In genomic region chr2:190809139-190809764, GRCh38 we compare ENCODE assay signal across 18 cellular contexts.
DNase-seq lines count a peak whose midpoint lies in the region; ATAC-seq, FAIRE-seq and TF ChIP-seq lines count a peak whose summit lies in the region.
"Had no signal": no experiment of that assay in that cellular context is flagged by ENCODE, and none has a peak within 500 bp of the region (broad histone marks: within the 10 kb centered on the region; RNA-seq: fewer than 3 reads in every experiment).

No MANE protein-coding gene starts in this region.

- H3K27ac ChIP-seq in pancreas = peak overlapping the region in 2 of 4 donors; percentile 29 to 39
- no peak overlapping the region for H3K27ac ChIP-seq in effector memory CD4-positive, alpha-beta T cell (ENCODE audit: insufficient read depth, low read length, poor library complexity, severe bottlenecking)
- H3K27ac ChIP-seq: dorsolateral prefrontal cortex, thoracic aorta had no signal

- FAIRE-seq in pancreas (lab: Jason Lieb, UNC) = no peak
- FAIRE-seq: RCC 7860 had no signal

- H3K4me1 ChIP-seq in pancreas = peaks cover 0 to 5% (median 0%) of the 10 kb centered on the region in 3 donors
- no peaks in the 10 kb centered on the region for H3K4me1 ChIP-seq in effector memory CD4-positive, alpha-beta T cell (ENCODE audit: control insufficient read depth, insufficient read depth, low read length, poor library complexity, severe bottlenecking)

- H3K4me3 ChIP-seq in fibroblast of villous mesenchyme (ENCODE audit: low read depth, low read length) (no peak overlapping the region), pancreas (no peak overlapping the region)
- no peak overlapping the region for H3K4me3 ChIP-seq in effector memory CD4-positive, alpha-beta T cell (ENCODE audit: insufficient read depth, low read depth, low read length, poor library complexity, severe bottlenecking)
- H3K4me3 ChIP-seq: dorsolateral prefrontal cortex, GM23338, thoracic aorta had no signal

- DNase-seq in HT-29 (ENCODE audit: low spot score) (peak; percentile 59), NOMO-1 treated with DMSO at 0.1 percent for 48 hours (lab: John Stamatoyannopoulos, UW; ENCODE audit: unreplicated experiment) (peak; percentile 85), fibroblast of villous mesenchyme (ENCODE audit: low read depth) (peak; percentile 69), pancreas (no peak), SK-N-DZ (ENCODE audit: low spot score) (no peak), midbrain (lab: John Stamatoyannopoulos, UW) (no peak), NCI-H446 treated with DMSO at 0.1 percent for 48 hours (lab: John Stamatoyannopoulos, UW) (no peak)
- DNase-seq in effector memory CD4-positive, alpha-beta T cell = no peak
- DNase-seq: activated CD4-positive, CD25-positive, alpha-beta regulatory T cell; C1 segment of cervical spinal cord; dorsolateral prefrontal cortex; hypothalamus; left cardiac atrium; NCI-H2107; NCI-H69 had no signal

- ATAC-seq in pancreas = peak; percentile 58 to 73 (median 64)
- ATAC-seq: GM23338, left cardiac atrium had no signal

- no peaks in the 10 kb centered on the region for H3K36me3 ChIP-seq in pancreas
- no peaks in the 10 kb centered on the region for H3K36me3 ChIP-seq in effector memory CD4-positive, alpha-beta T cell (ENCODE audit: control insufficient read depth, insufficient read depth, low read length)
- H3K36me3 ChIP-seq: thoracic aorta had no signal

- intact Hi-C loops in pancreas (cut with DNase I) = no loop called here

- H3K27me3 ChIP-seq in pancreas = no peaks in the 10 kb centered on the region
- no peaks in the 10 kb centered on the region for H3K27me3 ChIP-seq in effector memory CD4-positive, alpha-beta T cell (replicated peaks; ENCODE audit: control insufficient read depth, insufficient read depth, low read length, poor library complexity, severe bottlenecking)
- H3K27me3 ChIP-seq: dorsolateral prefrontal cortex had no signal

- no peak for TF ChIP-seq CTCF in fibroblast of villous mesenchyme (IDR thresholded peaks at IDR 0.05; ENCODE audit: insufficient read depth, low read depth, low read length)
- TF ChIP-seq CTCF in pancreas (IDR thresholded peaks at IDR 0.05) = no peak

- H3K9me3 ChIP-seq in pancreas = no peaks in the 10 kb centered on the region
- H3K9me3 ChIP-seq in effector memory CD4-positive, alpha-beta T cell (ENCODE audit: control insufficient read depth, low read length) = no peaks in the 10 kb centered on the region
- H3K9me3 ChIP-seq: thoracic aorta had no signal

- 72 to 76% methylated on average over 5 of the region's 5 CpGs for WGBS in pancreas, 2 donors

Comparison
In these comparisons a context has a peak if more than half of its experiments do, and no peak if none do; other contexts are left out.
1. DNase-seq: peak in HT-29 (single experiment), NOMO-1 treated with DMSO at 0.1 percent for 48 hours (single experiment) and fibroblast of villous mesenchyme (single experiment); none in pancreas (0 of 6), SK-N-DZ (single experiment), midbrain (single experiment), effector memory CD4-positive, alpha-beta T cell (0 of 3) and NCI-H446 treated with DMSO at 0.1 percent for 48 hours (single experiment).